In the genomic region with DNA sequence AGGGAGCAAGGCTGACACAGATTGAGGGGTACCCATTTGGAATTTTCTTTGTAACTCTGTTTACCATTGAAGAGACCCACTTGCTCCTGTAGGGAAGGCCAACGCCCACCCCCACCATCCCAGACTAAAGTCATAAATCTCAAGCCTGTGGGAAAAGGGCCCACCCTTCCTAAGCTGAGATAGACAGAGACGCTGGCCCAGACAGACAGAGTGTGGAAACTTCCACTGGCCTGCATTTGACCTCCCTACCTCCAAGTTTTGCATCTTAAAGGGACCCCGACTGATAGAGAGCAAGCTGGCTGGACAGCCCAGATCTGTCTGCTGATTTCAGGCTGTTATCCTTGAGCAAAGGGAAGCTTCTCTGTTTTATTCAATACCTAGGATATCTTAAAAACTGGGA, we compare ENCODE assay signal across 15 cellular contexts. TPM values are rescaled to one million over a fixed set of nuclear protein-coding genes. Genes with fewer than 3 reads are reported as not detected.
A peak's percentile ranks its signal among the peaks of the same experiment; 100 is the strongest.
DNase-seq lines count a peak whose midpoint lies in the region; ATAC-seq and TF ChIP-seq lines count a peak whose summit lies in the region.
"Had no signal": no experiment of that assay in that cellular context is flagged by ENCODE, and none has a peak within 500 bp of the region (broad histone marks: within the 10 kb centered on the region; RNA-seq: fewer than 3 reads in every experiment).

No MANE protein-coding gene starts in this region.

- H3K36me3 ChIP-seq in adipocyte (ENCODE audit: control insufficient read depth, insufficient read depth, low read length, severe bottlenecking) (no peaks in the 10 kb centered on the region), heart left ventricle (no peaks in the 10 kb centered on the region)

- peak overlapping the region; percentile 98 for H3K27ac Mint-ChIP-seq in nephron progenitor cell
- no peak overlapping the region for H3K27ac Mint-ChIP-seq in activated naive CD4-positive, alpha-beta T cell treated with anti-CD3 and anti-CD28 coated beads, Interleukin-2, amount 50 U/mL, for 72 hours
- H3K27ac Mint-ChIP-seq: activated B cell treated with CpG ODN at 0.5 μM for 24 hours; natural killer cell treated with Interleukin-12 subunit alpha and Interleukin-12 subunit beta and Interleukin-15 and Interleukin-18, amount 100 ng/mL, for 72 hours had no signal

- TF ChIP-seq CTCF in heart left ventricle (IDR thresholded peaks at IDR 0.05) (no peak), nephron progenitor cell (IDR thresholded peaks at IDR 0.05) (no peak)

- no peak for TF ChIP-seq POLR2A in heart left ventricle (IDR thresholded peaks at IDR 0.05)

- peak overlapping the region; percentile 60 for H3K4me3 Mint-ChIP-seq in nephron progenitor cell
- H3K4me3 Mint-ChIP-seq: activated B cell treated with CpG ODN at 0.5 μM for 24 hours; natural killer cell treated with Interleukin-12 subunit alpha and Interleukin-12 subunit beta and Interleukin-15 and Interleukin-18, amount 100 ng/mL, for 72 hours had no signal

- peaks cover 11% of the 10 kb centered on the region for H3K9me3 Mint-ChIP-seq in nephron progenitor cell
- H3K9me3 Mint-ChIP-seq in activated naive CD4-positive, alpha-beta T cell treated with anti-CD3 and anti-CD28 coated beads, Interleukin-2, amount 50 U/mL, for 72 hours = peaks cover 0 to 5% of the 10 kb centered on the region in 2 donors
- H3K9me3 Mint-ChIP-seq: activated B cell treated with CpG ODN at 0.5 μM for 24 hours; natural killer cell treated with Interleukin-12 subunit alpha and Interleukin-12 subunit beta and Interleukin-15 and Interleukin-18, amount 100 ng/mL, for 72 hours had no signal

- ATAC-seq in heart left ventricle (peak in 3 of 4 donors; percentile 38 to 82 (median 61)), GM18861 (IDR thresholded peaks at IDR 0.05; ENCODE audit: unreplicated experiment) (no peak)
- ATAC-seq in activated naive CD4-positive, alpha-beta T cell treated with anti-CD3 and anti-CD28 coated beads, Interleukin-2, amount 50 U/mL, for 72 hours = no peak
- ATAC-seq: natural killer cell treated with Interleukin-12 subunit alpha and Interleukin-12 subunit beta and Interleukin-15 and Interleukin-18, amount 100 ng/mL, for 72 hours had no signal

- peak overlapping the region; percentile 91 for H3K9ac ChIP-seq in adipocyte (ENCODE audit: low read length)

- DNase-seq in AG20443 (ENCODE audit: low spot score) = peak; percentile 64
- peak; percentile 67 for DNase-seq in adipocyte (ENCODE audit: low read depth)
- peak in 3 of 5 donors; percentile 47 to 64 (median 56) for DNase-seq in heart left ventricle
- DNase-seq in nephron progenitor cell = peak; percentile 40
- no peak for DNase-seq in activated naive CD4-positive, alpha-beta T cell treated with anti-CD3 and anti-CD28 coated beads, Interleukin-2, amount 50 U/mL, for 72 hours (ENCODE audit: low spot score in 2 of 2)
- DNase-seq in mesenteric fat pad (ENCODE audit: low spot score) = no peak
- DNase-seq in EL = no peak
- DNase-seq: activated B cell treated with CpG ODN at 0.5 μM for 24 hours, NCI-H1092 treated with DMSO at 0.1 percent for 48 hours, NCI-H510A treated with DMSO at 0.1 percent for 48 hours, SIG-M5 had no signal

- peaks cover 90% of the 10 kb centered on the region for H3K4me1 Mint-ChIP-seq in nephron progenitor cell
- H3K4me1 Mint-ChIP-seq: activated B cell treated with CpG ODN at 0.5 μM for 24 hours had no signal

- H3K4me3 ChIP-seq in adipocyte (ENCODE audit: low read length) (peak overlapping the region; percentile 83), heart left ventricle (no peak overlapping the region)
- H3K4me3 ChIP-seq: body of pancreas had no signal

- H3K4me1 ChIP-seq in adipocyte (ENCODE audit: control insufficient read depth, insufficient read depth, low read length) (peaks cover 43% of the 10 kb centered on the region), heart left ventricle (peaks cover 0 to 15% (median 0%) of the 10 kb centered on the region in 12 donors)

- peak overlapping the region in 4 of 12 donors; percentile 39 to 52 (median 46) for H3K27ac ChIP-seq in heart left ventricle
- H3K27ac ChIP-seq: body of pancreas had no signal

- H3K27me3 ChIP-seq in adipocyte (replicated peaks; ENCODE audit: control insufficient read depth, insufficient read depth, low read length) = no peaks in the 10 kb centered on the region
- peaks cover 0 to 4% (median 0%) of the 10 kb centered on the region in 9 donors for H3K27me3 ChIP-seq in heart left ventricle
- H3K27me3 ChIP-seq: body of pancreas had no signal

- intact Hi-C loops in heart left ventricle (cut with DNase I) = no loop called here

- 32 to 61% (median 47%) methylated on average over 3 of the region's 3 CpGs for WGBS in heart left ventricle, 4 donors

- H3K9me3 ChIP-seq in adipocyte (ENCODE audit: control insufficient read depth, low read length) (no peaks in the 10 kb centered on the region), heart left ventricle (peaks cover 0 to 7% (median 0%) of the 10 kb centered on the region in 12 donors)
- H3K9me3 ChIP-seq: body of pancreas had no signal

- peaks cover 7% of the 10 kb centered on the region for H3K36me3 Mint-ChIP-seq in nephron progenitor cell (ENCODE audit: low read depth)
- no peaks in the 10 kb centered on the region for H3K36me3 Mint-ChIP-seq in activated naive CD4-positive, alpha-beta T cell treated with anti-CD3 and anti-CD28 coated beads, Interleukin-2, amount 50 U/mL, for 72 hours
- H3K36me3 Mint-ChIP-seq: natural killer cell treated with Interleukin-12 subunit alpha and Interleukin-12 subunit beta and Interleukin-15 and Interleukin-18, amount 100 ng/mL, for 72 hours had no signal

- H3K27me3 Mint-ChIP-seq in nephron progenitor cell (ENCODE audit: low read depth, poor library complexity) = no peaks in the 10 kb centered on the region

RNA-seq across cellular contexts. Expression of a gene that starts 48.2 kb away (rescaled TPM):
- total RNA-seq in heart left ventricle (under 1 TPM in 4 of 9 donors, not detected in 5; 0.08 to 0.41 (median 0.16) TPM), mesenteric fat pad (0.45 TPM)
- polyA plus RNA-seq in heart left ventricle = under 1 TPM in 1 of 2 donors, not detected in 1; 0.03 TPM
- not detected for total RNA-seq in activated naive CD4-positive, alpha-beta T cell treated with anti-CD3 and anti-CD28 coated beads, Interleukin-2, amount 50 U/mL, for 72 hours
- total RNA-seq: activated B cell treated with CpG ODN at 0.5 μM for 24 hours, body of pancreas had no signal
- polyA plus RNA-seq: urinary bladder had no signal

Comparison
In these comparisons a context has a peak if more than half of its experiments do, and no peak if none do; other contexts are left out.
1. DNase-seq: peak in AG20443 (single experiment), adipocyte (single experiment), heart left ventricle (3 of 5) and nephron progenitor cell (single experiment); none in activated naive CD4-positive, alpha-beta T cell treated with anti-CD3 and anti-CD28 coated beads, Interleukin-2, amount 50 U/mL, for 72 hours (0 of 2), mesenteric fat pad (single experiment) and EL (single experiment).
2. ATAC-seq: peak in heart left ventricle (3 of 4); none in GM18861 (single experiment) and activated naive CD4-positive, alpha-beta T cell treated with anti-CD3 and anti-CD28 coated beads, Interleukin-2, amount 50 U/mL, for 72 hours (0 of 2).